ENCODE assay signal across 23 cellular contexts in the genomic region with DNA sequence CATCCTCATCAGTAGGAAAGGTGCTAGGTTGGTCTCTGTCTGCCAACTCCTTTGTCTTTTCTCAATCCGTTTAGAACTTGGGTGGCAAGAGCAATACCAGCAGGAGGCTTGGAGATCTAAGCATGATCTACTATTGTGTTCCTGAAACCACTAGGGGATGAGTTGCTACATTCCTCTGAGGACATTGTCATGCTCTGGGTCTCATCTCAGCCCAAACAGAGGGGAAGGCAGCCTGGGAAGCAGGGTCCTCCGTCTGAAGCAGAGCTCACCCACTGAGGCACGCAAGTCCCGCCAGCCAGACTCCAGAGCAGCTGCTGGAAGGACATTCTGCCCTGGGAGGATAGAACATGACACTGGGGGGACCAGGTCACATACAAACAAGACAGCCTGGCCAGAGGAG.
"Had no signal": no experiment of that assay in that cellular context is flagged by ENCODE, and none has a peak within 500 bp of the region (broad histone marks: within the 10 kb centered on the region; RNA-seq: fewer than 3 reads in every experiment).

No MANE protein-coding gene starts in this region.

- H3K27me3 ChIP-seq: adrenal gland, breast epithelium had no signal

- H3K36me3 ChIP-seq: adrenal gland, breast epithelium had no signal

- DNase-seq: activated CD4-positive, alpha-beta T cell treated with anti-CD3 and anti-CD28 coated beads for 48 hours; activated CD4-positive, alpha-beta T cell treated with anti-CD3 and anti-CD28 coated beads, Interleukin-2, amount 50 U/mL, for 4 hours; activated CD8-positive, alpha-beta memory T cell treated with anti-CD3 and anti-CD28 coated beads, Interleukin-2, amount 50 U/mL, for 48 hours; activated CD8-positive, alpha-beta T cell treated with anti-CD3 and anti-CD28 coated beads, Interleukin-2, amount 10 ng/mL, durations not matched to agents 7 days and 5 days; activated naive CD4-positive, alpha-beta T cell treated with anti-CD3 and anti-CD28 coated beads, Interleukin-2, amount 50 U/mL, for 16 hours; activated naive CD8-positive, alpha-beta T cell treated with anti-CD3 and anti-CD28 coated beads, Interleukin-2, amount 10 ng/mL, durations not matched to agents 7 days and 5 days; activated T-cell treated with anti-CD3 and anti-CD28 coated beads, Interleukin-2, amount 50 U/mL, for 1 hour; adrenal gland; anterior cingulate cortex; NCI-H1092; NCI-H1417 treated with DMSO at 0.1 percent for 48 hours; NCI-H1694; NCI-H2029; NCI-H2107; NCI-H345; NCI-H510A; NCI-H526 treated with DMSO at 0.1 percent for 48 hours; SIG-M5; T-helper 17 cell; T-helper 9 cell had no signal

- H3K9me3 ChIP-seq: adrenal gland, breast epithelium had no signal

- H3K4me1 ChIP-seq: adrenal gland, breast epithelium had no signal

- H3K27ac ChIP-seq: adrenal gland, breast epithelium, VCaP had no signal

- H3K4me3 ChIP-seq: adrenal gland, breast epithelium had no signal

- ATAC-seq: activated CD4-positive, CD25-positive, alpha-beta regulatory T cell treated with anti-CD3 and anti-CD28 coated beads, Interleukin-2, amount 50 U/mL, for 24 hours; activated CD8-positive, alpha-beta T cell treated with anti-CD3 and anti-CD28 coated beads, Interleukin-2, amount 10 ng/mL, durations not matched to agents 7 days and 5 days; T-helper 17 cell had no signal
